28 cellular contexts compared by ENCODE assay signal in the genomic region with DNA sequence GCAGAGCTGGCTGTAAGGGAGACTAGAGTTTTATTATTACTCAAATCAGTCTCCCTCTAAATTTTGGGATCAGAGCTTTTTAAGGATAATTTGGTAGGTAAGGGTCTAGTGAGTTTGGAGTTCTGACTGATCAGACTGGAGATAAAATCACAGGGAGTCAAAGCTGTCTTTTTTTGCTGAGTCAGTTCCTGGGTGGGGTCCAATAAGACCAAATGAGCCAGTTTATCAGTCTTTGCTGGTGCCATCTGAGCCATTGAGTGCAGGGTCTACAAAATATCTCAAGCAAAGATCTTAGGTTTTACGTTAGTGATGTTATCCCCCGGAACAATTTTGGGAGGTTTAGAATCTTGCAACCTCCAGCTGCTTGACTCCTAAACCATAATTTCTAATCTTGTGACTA.
"Had no signal": no experiment of that assay in that cellular context is flagged by ENCODE, and none has a peak within 500 bp of the region (broad histone marks: within the 10 kb centered on the region; RNA-seq: fewer than 3 reads in every experiment).

No MANE protein-coding gene starts in this region.

- H3K9ac ChIP-seq: parathyroid adenoma had no signal

- H3K27ac Mint-ChIP-seq: activated naive CD8-positive, alpha-beta T cell; activated T-cell treated with anti-CD3 and anti-CD28 coated beads, Interleukin-2, amount 50 U/mL, for 72 hours; naive B cell; T-helper 17 cell had no signal

- H3K36me3 Mint-ChIP-seq: activated naive CD8-positive, alpha-beta T cell; naive B cell had no signal

- H3K27me3 Mint-ChIP-seq: activated naive CD8-positive, alpha-beta T cell; naive B cell; T-helper 17 cell had no signal

- H3K4me1 ChIP-seq: adrenal gland, body of pancreas, gastrocnemius medialis, left ventricle myocardium inferior, parathyroid adenoma, right atrium auricular region, tibial nerve had no signal

- H3K36me3 ChIP-seq: adrenal gland, cardiac muscle cell, gastrocnemius medialis, left ventricle myocardium inferior, right atrium auricular region, tibial nerve had no signal

- H3K4me1 Mint-ChIP-seq: naive B cell, T-helper 17 cell had no signal

- H3K27ac ChIP-seq: adrenal gland, body of pancreas, cardiac muscle cell, coronary artery, dorsolateral prefrontal cortex, gastrocnemius medialis, left ventricle myocardium inferior, parathyroid adenoma, right atrium auricular region, tibial nerve, VCaP had no signal

- ATAC-seq: activated T-cell treated with anti-CD3 and anti-CD28 coated beads, Interleukin-2, amount 50 U/mL, for 72 hours; body of pancreas; gastrocnemius medialis; mucosa of descending colon; T-helper 17 cell had no signal

- H2AFZ ChIP-seq: parathyroid adenoma had no signal

- H3K4me3 ChIP-seq: adrenal gland, body of pancreas, cardiac muscle cell, coronary artery, dorsolateral prefrontal cortex, gastrocnemius medialis, left ventricle myocardium inferior, lung, mucosa of descending colon, right atrium auricular region, tibial nerve had no signal

- H3K4me3 Mint-ChIP-seq: activated naive CD8-positive, alpha-beta T cell; activated T-cell treated with anti-CD3 and anti-CD28 coated beads, Interleukin-2, amount 50 U/mL, for 72 hours; naive B cell; T-helper 17 cell had no signal

- DNase-seq: activated CD4-positive, alpha-beta T cell treated with anti-CD3 and anti-CD28 coated beads for 4 hours; activated CD4-positive, alpha-beta T cell treated with anti-CD3 and anti-CD28 coated beads, Interleukin-2, amount 50 U/mL, for 4 hours; activated naive CD4-positive, alpha-beta T cell; activated T-cell treated with anti-CD3 and anti-CD28 coated beads for 4 hours; activated T-cell treated with anti-CD3 and anti-CD28 coated beads, Interleukin-2, amount 50 U/mL, for 72 hours; adrenal gland; aorta; body of pancreas; dorsolateral prefrontal cortex; effector memory CD4-positive, alpha-beta T cell; gastrocnemius medialis; glutamatergic neuron; islet precursor cell; left ventricle myocardium inferior; mucosa of descending colon; naive B cell; nucleus accumbens; stimulated activated CD4-positive, alpha-beta T cell treated with anti-CD3 and anti-CD28 coated beads, Interleukin-15, amount 100 ng/mL, for 24 hours; stimulated activated naive CD4-positive, alpha-beta T cell; T-helper 17 cell had no signal

- H3K9me3 ChIP-seq: gastrocnemius medialis had no signal

- H3K27me3 ChIP-seq: adrenal gland, body of pancreas, cardiac muscle cell, dorsolateral prefrontal cortex, gastrocnemius medialis, right atrium auricular region, tibial nerve had no signal

- H3K79me2 ChIP-seq: parathyroid adenoma had no signal
